9 cellular contexts compared by ENCODE assay signal in genomic region chrX:11381464-11381863, GRCh38.
DNase-seq lines count a peak whose midpoint lies in the region; ATAC-seq, FAIRE-seq and TF ChIP-seq lines count a peak whose summit lies in the region.
"Had no signal": no experiment of that assay in that cellular context is flagged by ENCODE, and none has a peak within 500 bp of the region (broad histone marks: within the 10 kb centered on the region; RNA-seq: fewer than 3 reads in every experiment).

No MANE protein-coding gene starts in this region.

- peak; percentile 95 for ATAC-seq in GM21360 (IDR thresholded peaks at IDR 0.05; ENCODE audit: unreplicated experiment)

- no peaks in the 10 kb centered on the region for H3K27me3 Mint-ChIP-seq in osteocyte (ENCODE audit: unreplicated experiment)
- H3K27me3 Mint-ChIP-seq: activated naive CD8-positive, alpha-beta T cell treated with anti-CD3 and anti-CD28 coated beads, Interleukin-2, amount 10 ng/mL, durations not matched to agents 7 days and 5 days had no signal

- DNase-seq in NCI-H2171 treated with DMSO at 0.1 percent for 48 hours (lab: John Stamatoyannopoulos, UW) = peak; percentile 20
- no peak for DNase-seq in NCI-H2171 (lab: John Stamatoyannopoulos, UW)
- DNase-seq in HTR-8/SVneo (ENCODE audit: insufficient read length, low spot score) = peak; percentile 14
- peak; percentile 43 for DNase-seq in SK-N-DZ (ENCODE audit: low spot score)
- DNase-seq in fibroblast of the aortic adventitia (ENCODE audit: low read depth) = peak; percentile 78
- DNase-seq in osteocyte (ENCODE audit: extremely low spot score, unreplicated experiment) = no peak
- no peak for DNase-seq in activated naive CD4-positive, alpha-beta T cell treated with Interleukin-2 at 50 U/mL for 16 hours
- DNase-seq: activated naive CD8-positive, alpha-beta T cell treated with anti-CD3 and anti-CD28 coated beads, Interleukin-2, amount 10 ng/mL, durations not matched to agents 7 days and 5 days had no signal

- no peak overlapping the region for H3K4me3 ChIP-seq in fibroblast of the aortic adventitia (ENCODE audit: low read depth, low read length)

- H3K27ac Mint-ChIP-seq in osteocyte (ENCODE audit: unreplicated experiment) = peak overlapping the region; percentile 12
- H3K27ac Mint-ChIP-seq: activated naive CD8-positive, alpha-beta T cell treated with anti-CD3 and anti-CD28 coated beads, Interleukin-2, amount 10 ng/mL, durations not matched to agents 7 days and 5 days had no signal

- H3K4me1 Mint-ChIP-seq in osteocyte (ENCODE audit: unreplicated experiment) = peaks cover 13% of the 10 kb centered on the region
- H3K4me1 Mint-ChIP-seq: activated naive CD8-positive, alpha-beta T cell treated with anti-CD3 and anti-CD28 coated beads, Interleukin-2, amount 10 ng/mL, durations not matched to agents 7 days and 5 days had no signal

- no peak overlapping the region for H3K4me3 Mint-ChIP-seq in osteocyte (ENCODE audit: unreplicated experiment)
- H3K4me3 Mint-ChIP-seq: activated naive CD8-positive, alpha-beta T cell treated with anti-CD3 and anti-CD28 coated beads, Interleukin-2, amount 10 ng/mL, durations not matched to agents 7 days and 5 days had no signal

- FAIRE-seq in HTR-8/SVneo (lab: Jason Lieb, UNC) = no peak

- H3K9me3 Mint-ChIP-seq in osteocyte (ENCODE audit: unreplicated experiment) = peaks cover 17% of the 10 kb centered on the region
- H3K9me3 Mint-ChIP-seq: activated naive CD8-positive, alpha-beta T cell treated with anti-CD3 and anti-CD28 coated beads, Interleukin-2, amount 10 ng/mL, durations not matched to agents 7 days and 5 days had no signal

- H3K36me3 Mint-ChIP-seq in osteocyte (ENCODE audit: unreplicated experiment) = no peaks in the 10 kb centered on the region
- H3K36me3 Mint-ChIP-seq: activated naive CD8-positive, alpha-beta T cell treated with anti-CD3 and anti-CD28 coated beads, Interleukin-2, amount 10 ng/mL, durations not matched to agents 7 days and 5 days had no signal

- TF ChIP-seq CTCF in fibroblast of the aortic adventitia (IDR thresholded peaks at IDR 0.05; ENCODE audit: insufficient read depth, low read length) (peak; percentile 59), osteocyte (IDR thresholded peaks at IDR 0.05) (peak; percentile 66)

Comparison
In these comparisons a context has a peak if more than half of its experiments do, and no peak if none do; other contexts are left out.
1. DNase-seq: peak in NCI-H2171 treated with DMSO at 0.1 percent for 48 hours (single experiment), HTR-8/SVneo (single experiment), SK-N-DZ (single experiment) and fibroblast of the aortic adventitia (single experiment); none in NCI-H2171 (single experiment), osteocyte (single experiment) and activated naive CD4-positive, alpha-beta T cell treated with Interleukin-2 at 50 U/mL for 16 hours (single experiment).